9 cellular contexts compared by ENCODE assay signal in the genomic region with DNA sequence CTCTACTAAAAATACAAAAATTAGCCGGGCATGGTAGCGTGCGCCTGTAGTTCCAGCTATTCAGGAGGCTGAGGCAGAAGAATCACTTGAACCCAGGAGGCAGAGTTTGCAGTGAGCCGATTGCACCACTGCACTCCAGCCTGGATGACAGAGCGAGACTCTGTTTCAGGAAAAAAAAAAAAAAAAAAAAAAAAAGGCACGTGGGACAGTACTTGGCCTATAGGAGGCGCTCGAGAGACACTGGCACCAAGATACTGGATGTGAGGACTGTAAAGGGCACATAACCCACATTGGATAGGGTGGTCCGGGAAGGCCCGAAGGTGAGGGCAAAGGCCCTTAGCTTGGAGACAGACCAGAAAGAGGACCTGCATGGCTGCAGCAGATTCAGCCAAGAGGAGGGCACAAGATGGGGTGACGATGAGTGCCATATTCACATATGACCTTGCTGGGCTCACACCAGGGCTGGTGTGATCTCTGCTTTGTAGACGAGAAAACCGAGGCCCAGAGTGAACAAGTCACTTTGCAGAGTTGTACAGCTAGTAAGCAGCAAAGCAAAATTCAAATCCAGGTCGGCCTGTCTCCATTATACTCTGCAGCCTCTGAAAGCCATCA.
A peak's percentile ranks its signal among the peaks of the same experiment; 100 is the strongest.
DNase-seq lines count a peak whose midpoint lies in the region; ATAC-seq and TF ChIP-seq lines count a peak whose summit lies in the region.
"Had no signal": no experiment of that assay in that cellular context is flagged by ENCODE, and none has a peak within 500 bp of the region (broad histone marks: within the 10 kb centered on the region; RNA-seq: fewer than 3 reads in every experiment).

No MANE protein-coding gene starts in this region.

- H3K27ac ChIP-seq in GM23338 (ENCODE audit: low read depth): no peak overlapping the region
- H3K27ac ChIP-seq in epithelial cell of prostate: peak overlapping the region; percentile 38

- H3K9me3 Mint-ChIP-seq in GM23338 (no peaks in the 10 kb centered on the region; the same call in 2 of the 3 replicates), progenitor cell of endocrine pancreas (ENCODE audit: low read depth) (no peaks in the 10 kb centered on the region)
- H3K9me3 Mint-ChIP-seq: T-cell had no signal

- no peak overlapping the region for H2AFZ ChIP-seq in GM23338

- H3K4me3 Mint-ChIP-seq in GM23338 (no peak overlapping the region), progenitor cell of endocrine pancreas (ENCODE audit: low read depth) (no peak overlapping the region)
- H3K4me3 Mint-ChIP-seq: T-cell had no signal

- TF ChIP-seq CTCF in GM23338 (conservative IDR thresholded peaks at IDR 0.05; ENCODE audit: low read depth in 2 of 2) (peak; percentile 78 to 80), progenitor cell of endocrine pancreas (IDR thresholded peaks at IDR 0.05; ENCODE audit: unreplicated experiment) (peak; percentile 62)

- H3K9me2 ChIP-seq in GM23338 (ENCODE audit: insufficient read depth): no peaks in the 10 kb centered on the region

- no peaks in the 10 kb centered on the region for H3K27me3 ChIP-seq in GM23338 (ENCODE audit: insufficient read depth)

- peak; percentile 41 for DNase-seq in Caki2 (ENCODE audit: low read depth)
- peak; percentile 81 for DNase-seq in GM23338 (ENCODE audit: low spot score)
- peak; percentile 64 for DNase-seq in SK-MEL-5 (ENCODE audit: low read depth, low spot score)
- no peak for DNase-seq in epithelial cell of prostate (ENCODE audit: low read depth, low spot score)
- no peak for DNase-seq in progenitor cell of endocrine pancreas (ENCODE audit: low spot score, unreplicated experiment)
- no peak for DNase-seq in DMS153 (lab: John Stamatoyannopoulos, UW)

- H3K79me2 ChIP-seq in GM23338 (replicated peaks; ENCODE audit: insufficient read depth): no peaks in the 10 kb centered on the region

- no peaks in the 10 kb centered on the region for H3F3A ChIP-seq in GM23338 (replicated peaks; ENCODE audit: low read depth)

- peaks cover 18% of the 10 kb centered on the region for H3K4me1 Mint-ChIP-seq in GM23338
- no peaks in the 10 kb centered on the region for H3K4me1 Mint-ChIP-seq in progenitor cell of endocrine pancreas (ENCODE audit: low read depth)

- H3K36me3 ChIP-seq in GM23338 (ENCODE audit: insufficient read depth): no peaks in the 10 kb centered on the region

- no peak overlapping the region for H3K4me2 ChIP-seq in GM23338

- no peaks in the 10 kb centered on the region for H4K20me1 ChIP-seq in GM23338 (replicated peaks; ENCODE audit: insufficient read depth)

- no peak overlapping the region for H3K4me3 ChIP-seq in GM23338

- in situ Hi-C loops in Caki2 (cut with HindIII; ENCODE audit: low pct_unique_long_range_greater_than_20kb, low sequenced_read_pairs) (loop anchor here (25.0 kb wide), 1 partner anchor 97 kb away; no protein-coding TSS in a partner anchor), SK-MEL-5 (cut with HindIII; ENCODE audit: low pct_unique_long_range_greater_than_20kb, low sequenced_read_pairs) (no loop called here)

- H3K4me1 ChIP-seq in GM23338 (ENCODE audit: insufficient read depth): no peaks in the 10 kb centered on the region

- H3K27ac Mint-ChIP-seq in GM23338: no peak overlapping the region; the same call in none of the 2 replicates
- peak overlapping the region; percentile 16 for H3K27ac Mint-ChIP-seq in progenitor cell of endocrine pancreas
- H3K27ac Mint-ChIP-seq: T-cell had no signal

- peak; percentile 74 for ATAC-seq in GM23338
- no peak for ATAC-seq in GM21723 (IDR thresholded peaks at IDR 0.05; ENCODE audit: unreplicated experiment)
- ATAC-seq in HG02884 (IDR thresholded peaks at IDR 0.05; ENCODE audit: unreplicated experiment): no peak
- ATAC-seq: T-cell had no signal

- peaks cover 11% of the 10 kb centered on the region for H3K27me3 Mint-ChIP-seq in GM23338 (ENCODE audit: insufficient read depth, low read depth, poor library complexity)
- no peaks in the 10 kb centered on the region for H3K27me3 Mint-ChIP-seq in progenitor cell of endocrine pancreas
- H3K27me3 Mint-ChIP-seq: T-cell had no signal

- H3K36me3 Mint-ChIP-seq in GM23338 (ENCODE audit: low read depth) (peaks cover 22% of the 10 kb centered on the region), progenitor cell of endocrine pancreas (ENCODE audit: insufficient read depth) (peaks cover 26% of the 10 kb centered on the region)

TF ChIP-seq in GM23338, 12 proteins besides CTCF, POLR2A, EP300 and RAD21 (continues in another document):
- TF ChIP-seq, protein P1, sequence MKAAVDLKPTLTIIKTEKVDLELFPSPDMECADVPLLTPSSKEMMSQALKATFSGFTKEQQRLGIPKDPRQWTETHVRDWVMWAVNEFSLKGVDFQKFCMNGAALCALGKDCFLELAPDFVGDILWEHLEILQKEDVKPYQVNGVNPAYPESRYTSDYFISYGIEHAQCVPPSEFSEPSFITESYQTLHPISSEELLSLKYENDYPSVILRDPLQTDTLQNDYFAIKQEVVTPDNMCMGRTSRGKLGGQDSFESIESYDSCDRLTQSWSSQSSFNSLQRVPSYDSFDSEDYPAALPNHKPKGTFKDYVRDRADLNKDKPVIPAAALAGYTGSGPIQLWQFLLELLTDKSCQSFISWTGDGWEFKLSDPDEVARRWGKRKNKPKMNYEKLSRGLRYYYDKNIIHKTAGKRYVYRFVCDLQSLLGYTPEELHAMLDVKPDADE (IDR thresholded peaks at IDR 0.05): no peak
- no peak for TF ChIP-seq CREB1 (CRISPR knock-in tag; IDR thresholded peaks at IDR 0.05; ENCODE audit: low read depth)
- no peak for TF ChIP-seq ZNF114 (CRISPR knock-in tag; IDR thresholded peaks at IDR 0.05)
- no peak for TF ChIP-seq ZNF331 (CRISPR knock-in tag; IDR thresholded peaks at IDR 0.05; ENCODE audit: low read depth)
- no peak for TF ChIP-seq NANOG (IDR thresholded peaks at IDR 0.05; ENCODE audit: borderline replicate concordance)
- TF ChIP-seq EZH2 (IDR thresholded peaks at IDR 0.05; ENCODE audit: low read depth, unreplicated experiment): no peak
- no peak for TF ChIP-seq EZH2phosphoT487 (IDR thresholded peaks at IDR 0.05; ENCODE audit: unreplicated experiment)
- TF ChIP-seq JUNB (IDR thresholded peaks at IDR 0.05; ENCODE audit: unreplicated experiment): no peak
- TF ChIP-seq POLR2AphosphoS5 (IDR thresholded peaks at IDR 0.05; ENCODE audit: low read depth): no peak
- TF ChIP-seq, protein P2, sequence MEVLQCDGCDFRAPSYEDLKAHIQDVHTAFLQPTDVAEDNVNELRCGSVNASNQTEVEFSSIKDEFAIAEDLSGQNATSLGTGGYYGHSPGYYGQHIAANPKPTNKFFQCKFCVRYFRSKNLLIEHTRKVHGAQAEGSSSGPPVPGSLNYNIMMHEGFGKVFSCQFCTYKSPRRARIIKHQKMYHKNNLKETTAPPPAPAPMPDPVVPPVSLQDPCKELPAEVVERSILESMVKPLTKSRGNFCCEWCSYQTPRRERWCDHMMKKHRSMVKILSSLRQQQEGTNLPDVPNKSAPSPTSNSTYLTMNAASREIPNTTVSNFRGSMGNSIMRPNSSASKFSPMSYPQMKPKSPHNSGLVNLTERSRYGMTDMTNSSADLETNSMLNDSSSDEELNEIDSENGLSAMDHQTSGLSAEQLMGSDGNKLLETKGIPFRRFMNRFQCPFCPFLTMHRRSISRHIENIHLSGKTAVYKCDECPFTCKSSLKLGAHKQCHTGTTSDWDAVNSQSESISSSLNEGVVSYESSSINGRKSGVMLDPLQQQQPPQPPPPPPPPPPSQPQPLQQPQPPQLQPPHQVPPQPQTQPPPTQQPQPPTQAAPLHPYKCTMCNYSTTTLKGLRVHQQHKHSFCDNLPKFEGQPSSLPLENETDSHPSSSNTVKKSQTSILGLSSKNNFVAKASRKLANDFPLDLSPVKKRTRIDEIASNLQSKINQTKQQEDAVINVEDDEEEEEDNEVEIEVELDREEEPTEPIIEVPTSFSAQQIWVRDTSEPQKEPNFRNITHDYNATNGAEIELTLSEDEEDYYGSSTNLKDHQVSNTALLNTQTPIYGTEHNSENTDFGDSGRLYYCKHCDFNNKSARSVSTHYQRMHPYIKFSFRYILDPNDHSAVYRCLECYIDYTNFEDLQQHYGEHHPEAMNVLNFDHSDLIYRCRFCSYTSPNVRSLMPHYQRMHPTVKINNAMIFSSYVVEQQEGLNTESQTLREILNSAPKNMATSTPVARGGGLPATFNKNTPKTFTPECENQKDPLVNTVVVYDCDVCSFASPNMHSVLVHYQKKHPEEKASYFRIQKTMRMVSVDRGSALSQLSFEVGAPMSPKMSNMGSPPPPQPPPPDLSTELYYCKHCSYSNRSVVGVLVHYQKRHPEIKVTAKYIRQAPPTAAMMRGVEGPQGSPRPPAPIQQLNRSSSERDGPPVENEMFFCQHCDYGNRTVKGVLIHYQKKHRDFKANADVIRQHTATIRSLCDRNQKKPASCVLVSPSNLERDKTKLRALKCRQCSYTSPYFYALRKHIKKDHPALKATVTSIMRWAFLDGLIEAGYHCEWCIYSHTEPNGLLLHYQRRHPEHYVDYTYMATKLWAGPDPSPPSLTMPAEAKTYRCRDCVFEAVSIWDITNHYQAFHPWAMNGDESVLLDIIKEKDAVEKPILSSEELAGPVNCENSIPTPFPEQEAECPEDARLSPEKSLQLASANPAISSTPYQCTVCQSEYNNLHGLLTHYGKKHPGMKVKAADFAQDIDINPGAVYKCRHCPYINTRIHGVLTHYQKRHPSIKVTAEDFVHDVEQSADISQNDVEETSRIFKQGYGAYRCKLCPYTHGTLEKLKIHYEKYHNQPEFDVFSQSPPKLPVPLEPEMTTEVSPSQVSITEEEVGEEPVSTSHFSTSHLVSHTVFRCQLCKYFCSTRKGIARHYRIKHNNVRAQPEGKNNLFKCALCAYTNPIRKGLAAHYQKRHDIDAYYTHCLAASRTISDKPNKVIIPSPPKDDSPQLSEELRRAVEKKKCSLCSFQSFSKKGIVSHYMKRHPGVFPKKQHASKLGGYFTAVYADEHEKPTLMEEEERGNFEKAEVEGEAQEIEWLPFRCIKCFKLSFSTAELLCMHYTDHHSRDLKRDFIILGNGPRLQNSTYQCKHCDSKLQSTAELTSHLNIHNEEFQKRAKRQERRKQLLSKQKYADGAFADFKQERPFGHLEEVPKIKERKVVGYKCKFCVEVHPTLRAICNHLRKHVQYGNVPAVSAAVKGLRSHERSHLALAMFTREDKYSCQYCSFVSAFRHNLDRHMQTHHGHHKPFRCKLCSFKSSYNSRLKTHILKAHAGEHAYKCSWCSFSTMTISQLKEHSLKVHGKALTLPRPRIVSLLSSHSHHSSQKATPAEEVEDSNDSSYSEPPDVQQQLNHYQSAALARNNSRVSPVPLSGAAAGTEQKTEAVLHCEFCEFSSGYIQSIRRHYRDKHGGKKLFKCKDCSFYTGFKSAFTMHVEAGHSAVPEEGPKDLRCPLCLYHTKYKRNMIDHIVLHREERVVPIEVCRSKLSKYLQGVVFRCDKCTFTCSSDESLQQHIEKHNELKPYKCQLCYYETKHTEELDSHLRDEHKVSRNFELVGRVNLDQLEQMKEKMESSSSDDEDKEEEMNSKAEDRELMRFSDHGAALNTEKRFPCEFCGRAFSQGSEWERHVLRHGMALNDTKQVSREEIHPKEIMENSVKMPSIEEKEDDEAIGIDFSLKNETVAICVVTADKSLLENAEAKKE (CRISPR knock-in tag; IDR thresholded peaks at IDR 0.05): no peak

Comparison
In these comparisons a context has a peak if more than half of its experiments do, and no peak if none do; other contexts are left out.
1. DNase-seq: peak in Caki2 (single experiment), GM23338 (single experiment) and SK-MEL-5 (single experiment); none in epithelial cell of prostate (single experiment), progenitor cell of endocrine pancreas (single experiment) and DMS153 (single experiment).